1 cellular context compared by ENCODE assay signal in the genomic region with DNA sequence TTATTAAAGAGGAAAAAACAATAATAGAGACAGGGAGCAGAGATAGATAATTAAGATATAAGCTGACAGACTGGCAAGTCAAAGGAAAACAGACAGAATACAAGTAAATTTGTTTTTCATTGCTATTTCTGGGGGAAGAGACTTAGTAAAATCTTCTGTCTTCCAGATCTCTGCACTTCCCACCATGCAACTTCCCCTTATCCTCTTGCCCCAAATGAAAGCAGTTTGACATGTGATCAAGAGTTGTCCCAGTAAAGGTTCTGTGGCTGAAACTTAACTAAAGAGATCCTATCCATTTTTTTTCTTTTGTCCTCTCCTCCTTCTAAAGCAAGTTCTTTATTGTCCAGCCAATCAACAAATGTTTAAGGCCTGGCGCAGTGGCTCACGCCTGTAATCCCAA.
TF ChIP-seq lines count a peak whose summit lies in the region.

No MANE protein-coding gene starts in this region.

TF ChIP-seq in neural cell, 6 proteins besides CTCF, POLR2A, EP300 and RAD21 (continued from another document):
- TF ChIP-seq, protein P1, sequence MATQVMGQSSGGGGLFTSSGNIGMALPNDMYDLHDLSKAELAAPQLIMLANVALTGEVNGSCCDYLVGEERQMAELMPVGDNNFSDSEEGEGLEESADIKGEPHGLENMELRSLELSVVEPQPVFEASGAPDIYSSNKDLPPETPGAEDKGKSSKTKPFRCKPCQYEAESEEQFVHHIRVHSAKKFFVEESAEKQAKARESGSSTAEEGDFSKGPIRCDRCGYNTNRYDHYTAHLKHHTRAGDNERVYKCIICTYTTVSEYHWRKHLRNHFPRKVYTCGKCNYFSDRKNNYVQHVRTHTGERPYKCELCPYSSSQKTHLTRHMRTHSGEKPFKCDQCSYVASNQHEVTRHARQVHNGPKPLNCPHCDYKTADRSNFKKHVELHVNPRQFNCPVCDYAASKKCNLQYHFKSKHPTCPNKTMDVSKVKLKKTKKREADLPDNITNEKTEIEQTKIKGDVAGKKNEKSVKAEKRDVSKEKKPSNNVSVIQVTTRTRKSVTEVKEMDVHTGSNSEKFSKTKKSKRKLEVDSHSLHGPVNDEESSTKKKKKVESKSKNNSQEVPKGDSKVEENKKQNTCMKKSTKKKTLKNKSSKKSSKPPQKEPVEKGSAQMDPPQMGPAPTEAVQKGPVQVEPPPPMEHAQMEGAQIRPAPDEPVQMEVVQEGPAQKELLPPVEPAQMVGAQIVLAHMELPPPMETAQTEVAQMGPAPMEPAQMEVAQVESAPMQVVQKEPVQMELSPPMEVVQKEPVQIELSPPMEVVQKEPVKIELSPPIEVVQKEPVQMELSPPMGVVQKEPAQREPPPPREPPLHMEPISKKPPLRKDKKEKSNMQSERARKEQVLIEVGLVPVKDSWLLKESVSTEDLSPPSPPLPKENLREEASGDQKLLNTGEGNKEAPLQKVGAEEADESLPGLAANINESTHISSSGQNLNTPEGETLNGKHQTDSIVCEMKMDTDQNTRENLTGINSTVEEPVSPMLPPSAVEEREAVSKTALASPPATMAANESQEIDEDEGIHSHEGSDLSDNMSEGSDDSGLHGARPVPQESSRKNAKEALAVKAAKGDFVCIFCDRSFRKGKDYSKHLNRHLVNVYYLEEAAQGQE (IDR thresholded peaks at IDR 0.05; ENCODE audit: borderline replicate concordance) = no peak
- TF ChIP-seq EZH2 (IDR thresholded peaks at IDR 0.05; ENCODE audit: borderline replicate concordance, insufficient read depth, low read length, poor library complexity, severe bottlenecking) = no peak
